1 cellular context compared by ENCODE assay signal in the genomic region with DNA sequence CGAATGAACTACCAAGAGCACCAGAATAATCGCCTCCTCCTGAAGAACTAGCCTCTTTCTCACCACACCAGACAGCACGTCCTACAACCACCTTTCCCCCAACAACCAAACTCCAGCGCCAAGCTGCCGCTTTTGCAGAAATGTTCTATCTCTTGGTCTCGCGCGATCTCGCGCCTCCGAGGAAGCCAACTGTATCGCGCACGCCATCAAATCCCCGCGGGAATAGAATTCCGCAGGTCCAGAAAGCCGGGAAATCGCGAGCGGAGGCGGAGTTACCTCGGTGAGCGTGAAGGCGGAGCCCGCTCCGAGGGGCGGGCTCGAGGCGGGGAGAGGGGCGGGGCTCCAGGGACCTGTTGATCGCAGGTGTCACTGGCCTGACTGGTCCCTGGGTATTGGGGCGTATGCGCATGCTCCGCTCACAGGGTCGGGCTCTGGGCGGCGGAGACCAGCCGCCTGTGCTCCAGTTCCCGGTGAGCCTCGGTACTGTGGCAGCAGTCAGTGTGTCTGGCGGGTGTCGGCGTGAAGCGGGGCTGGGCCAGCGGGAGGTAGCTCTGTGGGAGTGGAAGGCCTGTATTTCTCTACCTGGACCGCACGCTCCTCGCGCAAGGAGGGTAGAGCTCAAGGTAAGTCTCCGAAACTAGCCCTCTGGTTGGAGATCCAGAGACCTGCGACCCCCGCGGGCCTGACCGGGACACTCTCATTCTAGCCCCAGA.
TF ChIP-seq lines count a peak whose summit lies in the region.

A gene (plus strand): TSS at position 463 of the 713 bp plus-strand sequence. CDS start 27,047 bp downstream, outside the sequence.

TF ChIP-seq in HepG2, 621 proteins besides CTCF, POLR2A, EP300 and RAD21 (continued from another document and continues in another):
- TF ChIP-seq, protein P1, sequence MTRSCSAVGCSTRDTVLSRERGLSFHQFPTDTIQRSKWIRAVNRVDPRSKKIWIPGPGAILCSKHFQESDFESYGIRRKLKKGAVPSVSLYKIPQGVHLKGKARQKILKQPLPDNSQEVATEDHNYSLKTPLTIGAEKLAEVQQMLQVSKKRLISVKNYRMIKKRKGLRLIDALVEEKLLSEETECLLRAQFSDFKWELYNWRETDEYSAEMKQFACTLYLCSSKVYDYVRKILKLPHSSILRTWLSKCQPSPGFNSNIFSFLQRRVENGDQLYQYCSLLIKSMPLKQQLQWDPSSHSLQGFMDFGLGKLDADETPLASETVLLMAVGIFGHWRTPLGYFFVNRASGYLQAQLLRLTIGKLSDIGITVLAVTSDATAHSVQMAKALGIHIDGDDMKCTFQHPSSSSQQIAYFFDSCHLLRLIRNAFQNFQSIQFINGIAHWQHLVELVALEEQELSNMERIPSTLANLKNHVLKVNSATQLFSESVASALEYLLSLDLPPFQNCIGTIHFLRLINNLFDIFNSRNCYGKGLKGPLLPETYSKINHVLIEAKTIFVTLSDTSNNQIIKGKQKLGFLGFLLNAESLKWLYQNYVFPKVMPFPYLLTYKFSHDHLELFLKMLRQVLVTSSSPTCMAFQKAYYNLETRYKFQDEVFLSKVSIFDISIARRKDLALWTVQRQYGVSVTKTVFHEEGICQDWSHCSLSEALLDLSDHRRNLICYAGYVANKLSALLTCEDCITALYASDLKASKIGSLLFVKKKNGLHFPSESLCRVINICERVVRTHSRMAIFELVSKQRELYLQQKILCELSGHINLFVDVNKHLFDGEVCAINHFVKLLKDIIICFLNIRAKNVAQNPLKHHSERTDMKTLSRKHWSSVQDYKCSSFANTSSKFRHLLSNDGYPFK (CRISPR knock-in tag; IDR thresholded peaks at IDR 0.05; ENCODE audit: borderline replicate concordance), result peak; percentile 86; the same call in 1 of the 2 replicates
- peak; percentile 59; the same call in 1 of the 3 replicates for TF ChIP-seq MXI1 (IDR thresholded peaks at IDR 0.05; ENCODE audit: borderline replicate concordance, low read depth, low read length)
- TF ChIP-seq ZEB1 (IDR thresholded peaks at IDR 0.05; ENCODE audit: insufficient replicate concordance, low read depth), result no peak
- no peak for TF ChIP-seq SRF (IDR thresholded peaks at IDR 0.05; ENCODE audit: low read depth, low read length)
- no peak for TF ChIP-seq ATF7 (IDR thresholded peaks at IDR 0.05)
- TF ChIP-seq ATF7 (CRISPR knock-in tag; IDR thresholded peaks at IDR 0.05), result no peak; the same call in 1 of the 2 replicates
- TF ChIP-seq SNAI1 (CRISPR knock-in tag; IDR thresholded peaks at IDR 0.05; ENCODE audit: borderline replicate concordance), result 0 out of 2 replicates have a peak, but pooled peaks have one; percentile 20
- TF ChIP-seq, protein P2, sequence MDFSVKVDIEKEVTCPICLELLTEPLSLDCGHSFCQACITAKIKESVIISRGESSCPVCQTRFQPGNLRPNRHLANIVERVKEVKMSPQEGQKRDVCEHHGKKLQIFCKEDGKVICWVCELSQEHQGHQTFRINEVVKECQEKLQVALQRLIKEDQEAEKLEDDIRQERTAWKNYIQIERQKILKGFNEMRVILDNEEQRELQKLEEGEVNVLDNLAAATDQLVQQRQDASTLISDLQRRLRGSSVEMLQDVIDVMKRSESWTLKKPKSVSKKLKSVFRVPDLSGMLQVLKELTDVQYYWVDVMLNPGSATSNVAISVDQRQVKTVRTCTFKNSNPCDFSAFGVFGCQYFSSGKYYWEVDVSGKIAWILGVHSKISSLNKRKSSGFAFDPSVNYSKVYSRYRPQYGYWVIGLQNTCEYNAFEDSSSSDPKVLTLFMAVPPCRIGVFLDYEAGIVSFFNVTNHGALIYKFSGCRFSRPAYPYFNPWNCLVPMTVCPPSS (IDR thresholded peaks at IDR 0.05), result no peak
- TF ChIP-seq, protein P3, sequence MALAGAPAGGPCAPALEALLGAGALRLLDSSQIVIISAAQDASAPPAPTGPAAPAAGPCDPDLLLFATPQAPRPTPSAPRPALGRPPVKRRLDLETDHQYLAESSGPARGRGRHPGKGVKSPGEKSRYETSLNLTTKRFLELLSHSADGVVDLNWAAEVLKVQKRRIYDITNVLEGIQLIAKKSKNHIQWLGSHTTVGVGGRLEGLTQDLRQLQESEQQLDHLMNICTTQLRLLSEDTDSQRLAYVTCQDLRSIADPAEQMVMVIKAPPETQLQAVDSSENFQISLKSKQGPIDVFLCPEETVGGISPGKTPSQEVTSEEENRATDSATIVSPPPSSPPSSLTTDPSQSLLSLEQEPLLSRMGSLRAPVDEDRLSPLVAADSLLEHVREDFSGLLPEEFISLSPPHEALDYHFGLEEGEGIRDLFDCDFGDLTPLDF (CRISPR knock-in tag; IDR thresholded peaks at IDR 0.05), result no peak; the same call in 1 of the 2 replicates
- TF ChIP-seq MBD4 (IDR thresholded peaks at IDR 0.05; ENCODE audit: borderline replicate concordance, low read length), result no peak
- TF ChIP-seq, protein P4, sequence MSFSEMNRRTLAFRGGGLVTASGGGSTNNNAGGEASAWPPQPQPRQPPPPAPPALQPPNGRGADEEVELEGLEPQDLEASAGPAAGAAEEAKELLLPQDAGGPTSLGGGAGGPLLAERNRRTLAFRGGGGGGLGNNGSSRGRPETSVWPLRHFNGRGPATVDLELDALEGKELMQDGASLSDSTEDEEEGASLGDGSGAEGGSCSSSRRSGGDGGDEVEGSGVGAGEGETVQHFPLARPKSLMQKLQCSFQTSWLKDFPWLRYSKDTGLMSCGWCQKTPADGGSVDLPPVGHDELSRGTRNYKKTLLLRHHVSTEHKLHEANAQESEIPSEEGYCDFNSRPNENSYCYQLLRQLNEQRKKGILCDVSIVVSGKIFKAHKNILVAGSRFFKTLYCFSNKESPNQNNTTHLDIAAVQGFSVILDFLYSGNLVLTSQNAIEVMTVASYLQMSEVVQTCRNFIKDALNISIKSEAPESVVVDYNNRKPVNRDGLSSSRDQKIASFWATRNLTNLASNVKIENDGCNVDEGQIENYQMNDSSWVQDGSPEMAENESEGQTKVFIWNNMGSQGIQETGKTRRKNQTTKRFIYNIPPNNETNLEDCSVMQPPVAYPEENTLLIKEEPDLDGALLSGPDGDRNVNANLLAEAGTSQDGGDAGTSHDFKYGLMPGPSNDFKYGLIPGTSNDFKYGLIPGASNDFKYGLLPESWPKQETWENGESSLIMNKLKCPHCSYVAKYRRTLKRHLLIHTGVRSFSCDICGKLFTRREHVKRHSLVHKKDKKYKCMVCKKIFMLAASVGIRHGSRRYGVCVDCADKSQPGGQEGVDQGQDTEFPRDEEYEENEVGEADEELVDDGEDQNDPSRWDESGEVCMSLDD (CRISPR knock-in tag; IDR thresholded peaks at IDR 0.05; ENCODE audit: borderline replicate concordance), result no peak
- TF ChIP-seq, protein P5, sequence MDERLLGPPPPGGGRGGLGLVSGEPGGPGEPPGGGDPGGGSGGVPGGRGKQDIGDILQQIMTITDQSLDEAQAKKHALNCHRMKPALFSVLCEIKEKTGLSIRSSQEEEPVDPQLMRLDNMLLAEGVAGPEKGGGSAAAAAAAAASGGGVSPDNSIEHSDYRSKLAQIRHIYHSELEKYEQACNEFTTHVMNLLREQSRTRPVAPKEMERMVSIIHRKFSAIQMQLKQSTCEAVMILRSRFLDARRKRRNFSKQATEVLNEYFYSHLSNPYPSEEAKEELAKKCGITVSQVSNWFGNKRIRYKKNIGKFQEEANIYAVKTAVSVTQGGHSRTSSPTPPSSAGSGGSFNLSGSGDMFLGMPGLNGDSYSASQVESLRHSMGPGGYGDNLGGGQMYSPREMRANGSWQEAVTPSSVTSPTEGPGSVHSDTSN (CRISPR knock-in tag; IDR thresholded peaks at IDR 0.05), result no peak
- peak; percentile 72 for TF ChIP-seq THAP11 (CRISPR knock-in tag; IDR thresholded peaks at IDR 0.05)
- TF ChIP-seq, protein P6, sequence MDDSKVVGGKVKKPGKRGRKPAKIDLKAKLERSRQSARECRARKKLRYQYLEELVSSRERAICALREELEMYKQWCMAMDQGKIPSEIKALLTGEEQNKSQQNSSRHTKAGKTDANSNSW (CRISPR knock-in tag; IDR thresholded peaks at IDR 0.05; ENCODE audit: borderline replicate concordance), result no peak
- no peak for TF ChIP-seq ZSCAN12 (CRISPR knock-in tag; IDR thresholded peaks at IDR 0.05)
- TF ChIP-seq, protein P7, sequence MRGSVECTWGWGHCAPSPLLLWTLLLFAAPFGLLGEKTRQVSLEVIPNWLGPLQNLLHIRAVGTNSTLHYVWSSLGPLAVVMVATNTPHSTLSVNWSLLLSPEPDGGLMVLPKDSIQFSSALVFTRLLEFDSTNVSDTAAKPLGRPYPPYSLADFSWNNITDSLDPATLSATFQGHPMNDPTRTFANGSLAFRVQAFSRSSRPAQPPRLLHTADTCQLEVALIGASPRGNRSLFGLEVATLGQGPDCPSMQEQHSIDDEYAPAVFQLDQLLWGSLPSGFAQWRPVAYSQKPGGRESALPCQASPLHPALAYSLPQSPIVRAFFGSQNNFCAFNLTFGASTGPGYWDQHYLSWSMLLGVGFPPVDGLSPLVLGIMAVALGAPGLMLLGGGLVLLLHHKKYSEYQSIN (CRISPR knock-in tag; IDR thresholded peaks at IDR 0.05; ENCODE audit: borderline replicate concordance), result no peak
- no peak for TF ChIP-seq TOE1 (CRISPR knock-in tag; IDR thresholded peaks at IDR 0.05)
- TF ChIP-seq, protein P8, sequence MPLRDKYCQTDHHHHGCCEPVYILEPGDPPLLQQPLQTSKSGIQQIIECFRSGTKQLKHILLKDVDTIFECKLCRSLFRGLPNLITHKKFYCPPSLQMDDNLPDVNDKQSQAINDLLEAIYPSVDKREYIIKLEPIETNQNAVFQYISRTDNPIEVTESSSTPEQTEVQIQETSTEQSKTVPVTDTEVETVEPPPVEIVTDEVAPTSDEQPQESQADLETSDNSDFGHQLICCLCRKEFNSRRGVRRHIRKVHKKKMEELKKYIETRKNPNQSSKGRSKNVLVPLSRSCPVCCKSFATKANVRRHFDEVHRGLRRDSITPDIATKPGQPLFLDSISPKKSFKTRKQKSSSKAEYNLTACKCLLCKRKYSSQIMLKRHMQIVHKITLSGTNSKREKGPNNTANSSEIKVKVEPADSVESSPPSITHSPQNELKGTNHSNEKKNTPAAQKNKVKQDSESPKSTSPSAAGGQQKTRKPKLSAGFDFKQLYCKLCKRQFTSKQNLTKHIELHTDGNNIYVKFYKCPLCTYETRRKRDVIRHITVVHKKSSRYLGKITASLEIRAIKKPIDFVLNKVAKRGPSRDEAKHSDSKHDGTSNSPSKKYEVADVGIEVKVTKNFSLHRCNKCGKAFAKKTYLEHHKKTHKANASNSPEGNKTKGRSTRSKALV (CRISPR knock-in tag; IDR thresholded peaks at IDR 0.05), result 0 out of 2 replicates have a peak, but pooled peaks have one; percentile 6
- 0 out of 2 replicates have a peak, but pooled peaks have one; percentile 65 for TF ChIP-seq ZNF510 (CRISPR knock-in tag; IDR thresholded peaks at IDR 0.05; ENCODE audit: low read depth)
- TF ChIP-seq, protein P9, sequence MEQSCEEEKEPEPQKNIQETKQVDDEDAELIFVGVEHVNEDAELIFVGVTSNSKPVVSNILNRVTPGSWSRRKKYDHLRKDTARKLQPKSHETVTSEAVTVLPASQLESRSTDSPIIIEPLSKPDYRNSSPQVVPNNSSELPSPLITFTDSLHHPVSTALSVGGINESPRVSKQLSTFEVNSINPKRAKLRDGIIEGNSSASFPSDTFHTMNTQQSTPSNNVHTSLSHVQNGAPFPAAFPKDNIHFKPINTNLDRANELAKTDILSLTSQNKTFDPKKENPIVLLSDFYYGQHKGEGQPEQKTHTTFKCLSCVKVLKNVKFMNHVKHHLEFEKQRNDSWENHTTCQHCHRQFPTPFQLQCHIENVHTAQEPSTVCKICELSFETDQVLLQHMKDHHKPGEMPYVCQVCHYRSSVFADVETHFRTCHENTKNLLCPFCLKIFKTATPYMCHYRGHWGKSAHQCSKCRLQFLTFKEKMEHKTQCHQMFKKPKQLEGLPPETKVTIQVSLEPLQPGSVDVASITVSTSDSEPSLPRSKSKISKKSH (CRISPR knock-in tag; IDR thresholded peaks at IDR 0.05; ENCODE audit: borderline replicate concordance), result peak; percentile 60; the same call in 1 of the 2 replicates
- TF ChIP-seq ZFP1 (CRISPR knock-in tag; IDR thresholded peaks at IDR 0.05), result no peak
- TF ChIP-seq ZNF446 (CRISPR knock-in tag; IDR thresholded peaks at IDR 0.05), result no peak; the same call in 1 of the 2 replicates
- TF ChIP-seq DPF2 (CRISPR knock-in tag; IDR thresholded peaks at IDR 0.05; ENCODE audit: borderline replicate concordance, low read depth), result no peak
- TF ChIP-seq DR1 (CRISPR knock-in tag; IDR thresholded peaks at IDR 0.05), result peak; percentile 98
- TF ChIP-seq, protein P10, sequence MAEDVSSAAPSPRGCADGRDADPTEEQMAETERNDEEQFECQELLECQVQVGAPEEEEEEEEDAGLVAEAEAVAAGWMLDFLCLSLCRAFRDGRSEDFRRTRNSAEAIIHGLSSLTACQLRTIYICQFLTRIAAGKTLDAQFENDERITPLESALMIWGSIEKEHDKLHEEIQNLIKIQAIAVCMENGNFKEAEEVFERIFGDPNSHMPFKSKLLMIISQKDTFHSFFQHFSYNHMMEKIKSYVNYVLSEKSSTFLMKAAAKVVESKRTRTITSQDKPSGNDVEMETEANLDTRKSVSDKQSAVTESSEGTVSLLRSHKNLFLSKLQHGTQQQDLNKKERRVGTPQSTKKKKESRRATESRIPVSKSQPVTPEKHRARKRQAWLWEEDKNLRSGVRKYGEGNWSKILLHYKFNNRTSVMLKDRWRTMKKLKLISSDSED (CRISPR knock-in tag; IDR thresholded peaks at IDR 0.05), result no peak
- TF ChIP-seq, protein P11, sequence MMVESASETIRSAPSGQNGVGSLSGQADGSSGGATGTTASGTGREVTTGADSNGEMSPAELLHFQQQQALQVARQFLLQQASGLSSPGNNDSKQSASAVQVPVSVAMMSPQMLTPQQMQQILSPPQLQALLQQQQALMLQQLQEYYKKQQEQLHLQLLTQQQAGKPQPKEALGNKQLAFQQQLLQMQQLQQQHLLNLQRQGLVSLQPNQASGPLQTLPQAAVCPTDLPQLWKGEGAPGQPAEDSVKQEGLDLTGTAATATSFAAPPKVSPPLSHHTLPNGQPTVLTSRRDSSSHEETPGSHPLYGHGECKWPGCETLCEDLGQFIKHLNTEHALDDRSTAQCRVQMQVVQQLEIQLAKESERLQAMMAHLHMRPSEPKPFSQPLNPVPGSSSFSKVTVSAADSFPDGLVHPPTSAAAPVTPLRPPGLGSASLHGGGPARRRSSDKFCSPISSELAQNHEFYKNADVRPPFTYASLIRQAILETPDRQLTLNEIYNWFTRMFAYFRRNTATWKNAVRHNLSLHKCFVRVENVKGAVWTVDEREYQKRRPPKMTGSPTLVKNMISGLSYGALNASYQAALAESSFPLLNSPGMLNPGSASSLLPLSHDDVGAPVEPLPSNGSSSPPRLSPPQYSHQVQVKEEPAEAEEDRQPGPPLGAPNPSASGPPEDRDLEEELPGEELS (CRISPR knock-in tag; IDR thresholded peaks at IDR 0.05), result no peak; the same call in 1 of the 2 replicates
- peak; percentile 75 for TF ChIP-seq EED (CRISPR knock-in tag; IDR thresholded peaks at IDR 0.05)
- no peak for TF ChIP-seq HNRNPUL1 (IDR thresholded peaks at IDR 0.05; ENCODE audit: low read depth, low read length)
- 0 out of 2 replicates have a peak, but pooled peaks have one; percentile 15 for TF ChIP-seq IRF2 (CRISPR knock-in tag; IDR thresholded peaks at IDR 0.05)
- TF ChIP-seq, protein P12, sequence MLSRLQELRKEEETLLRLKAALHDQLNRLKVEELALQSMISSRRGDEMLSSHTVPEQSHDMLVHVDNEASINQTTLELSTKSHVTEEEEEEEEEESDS (CRISPR knock-in tag; IDR thresholded peaks at IDR 0.05; ENCODE audit: borderline replicate concordance), result no peak
- TF ChIP-seq, protein P13, sequence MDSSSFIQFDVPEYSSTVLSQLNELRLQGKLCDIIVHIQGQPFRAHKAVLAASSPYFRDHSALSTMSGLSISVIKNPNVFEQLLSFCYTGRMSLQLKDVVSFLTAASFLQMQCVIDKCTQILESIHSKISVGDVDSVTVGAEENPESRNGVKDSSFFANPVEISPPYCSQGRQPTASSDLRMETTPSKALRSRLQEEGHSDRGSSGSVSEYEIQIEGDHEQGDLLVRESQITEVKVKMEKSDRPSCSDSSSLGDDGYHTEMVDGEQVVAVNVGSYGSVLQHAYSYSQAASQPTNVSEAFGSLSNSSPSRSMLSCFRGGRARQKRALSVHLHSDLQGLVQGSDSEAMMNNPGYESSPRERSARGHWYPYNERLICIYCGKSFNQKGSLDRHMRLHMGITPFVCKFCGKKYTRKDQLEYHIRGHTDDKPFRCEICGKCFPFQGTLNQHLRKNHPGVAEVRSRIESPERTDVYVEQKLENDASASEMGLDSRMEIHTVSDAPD (CRISPR knock-in tag; IDR thresholded peaks at IDR 0.05), result 0 out of 2 replicates have a peak, but pooled peaks have one; percentile 7
